13 cellular contexts compared by ENCODE assay signal in genomic region chr1:36482724-36483388, GRCh38. TPM values are rescaled to one million over a fixed set of nuclear protein-coding genes. Genes with fewer than 3 reads are reported as not detected.
DNase-seq lines count a peak whose midpoint lies in the region; ATAC-seq, FAIRE-seq and TF ChIP-seq lines count a peak whose summit lies in the region.
"Had no signal": no experiment of that assay in that cellular context is flagged by ENCODE, and none has a peak within 500 bp of the region (broad histone marks: within the 10 kb centered on the region; RNA-seq: fewer than 3 reads in every experiment).

CSF3R (minus strand) TSS chr1:36482913; CDS start chr1:36479496, 3,417 bp downstream.

- H3K27me3 ChIP-seq in K562 (ENCODE audit: control insufficient read depth in 2 of 2, insufficient read depth in 2 of 2, low read length in 2 of 2) (no peaks in the 10 kb centered on the region), tibial nerve (peaks cover 0 to 10% of the 10 kb centered on the region in 2 donors)

- no peaks in the 10 kb centered on the region for H4K20me1 ChIP-seq in K562 (replicated peaks; ENCODE audit: control insufficient read depth, insufficient read depth, low read length)

- no peaks in the 10 kb centered on the region for H3K36me3 ChIP-seq in K562 (ENCODE audit: control insufficient read depth, insufficient read depth, low read length)
- H3K36me3 ChIP-seq in tibial nerve, result no peaks in the 10 kb centered on the region

- no TSS peak for BruUV-seq in K562 (replicated peaks; lab: Mats Ljungman, UMichigan)

- no peak for ATAC-seq in K562
- no peak for ATAC-seq in HG03342 (IDR thresholded peaks at IDR 0.05; ENCODE audit: unreplicated experiment)
- no peak for ATAC-seq in GM21515 (IDR thresholded peaks at IDR 0.05; ENCODE audit: unreplicated experiment)
- ATAC-seq in GM21825 (IDR thresholded peaks at IDR 0.05; ENCODE audit: unreplicated experiment), result no peak
- ATAC-seq: CD8-positive, alpha-beta T cell had no signal

- 45% methylated on average over 13 of the region's 13 CpGs for WGBS in K562 (ENCODE audit: insufficient coverage, low coverage, missing lambda C conversion rate)
- WGBS in tibial nerve, 2 donors, result 43 to 49% methylated on average over 12 to 13 of the region's 13 CpGs

- peak within 1 kb of the TSS; percentile 4 to 85; a peak in 3 of 4 replicates for H3K9ac ChIP-seq in K562 (ENCODE audit: insufficient read depth in 1 of 2, low read depth in 2 of 2, low read length in 2 of 2)
- H3K9ac ChIP-seq: GM23248 had no signal

- H3K27ac ChIP-seq in K562 (ENCODE audit: extremely low read depth, low read depth, low read length) (peak within 1 kb of the TSS; percentile 1; the same call in 2 of the 3 replicates), tibial nerve (peak within 1 kb of the TSS in 1 of 4 donors; percentile 50)
- H3K27ac ChIP-seq: GM23248 had no signal

- peak within 1 kb of the TSS; percentile 48 for H3K4me2 ChIP-seq in K562 (ENCODE audit: insufficient read depth, low read length)

- TF ChIP-seq POLR2A in K562 (conservative IDR thresholded peaks at IDR 0.05) (no peak), tibial nerve (IDR thresholded peaks at IDR 0.05) (no peak)

- intact Hi-C loops in K562 (cut with micrococcal nuclease), result no loop called here

- H3K4me3 ChIP-seq in K562 (no peak within 1 kb of the TSS), tibial nerve (peak within 1 kb of the TSS in 3 of 4 donors; percentile 0 to 32 (median 9))
- H3K4me3 ChIP-seq: GM23248 had no signal

- H3K4me1 ChIP-seq in K562 (replicated peaks in 1 of 2; ENCODE audit: control insufficient read depth in 2 of 2, insufficient read depth in 2 of 2, low read length in 2 of 2), result peaks cover 27 to 39% of the 10 kb centered on the region in 2 experiments
- peaks cover 0 to 13% (median 0%) of the 10 kb centered on the region in 4 donors for H3K4me1 ChIP-seq in tibial nerve

- CTCF ChIA-PET in K562 (lab: Yijun Ruan, JAX; ENCODE audit: low intra/inter-chr PET ratio), result no interaction called here

- peak within 1 kb of the TSS; percentile 89 for H2AFZ ChIP-seq in K562 (ENCODE audit: low read depth, low read length)
- H2AFZ ChIP-seq: GM23248 had no signal

- DNase-seq in activated effector memory CD4-positive, alpha-beta T cell treated with anti-CD3 and anti-CD28 coated beads, Interleukin-2, amount 50 U/mL, for 16 hours, result peak; percentile 51
- DNase-seq in activated effector memory CD4-positive, alpha-beta T cell treated with Interleukin-2 at 50 U/mL for 16 hours, result no peak
- no peak for DNase-seq in K562 (ENCODE audit: extremely low read depth in 1 of 4, low spot score in 3 of 4)
- DNase-seq in mesenteric fat pad (ENCODE audit: low spot score), result peak; percentile 85
- no peak for DNase-seq in tibial nerve (ENCODE audit: low spot score in 2 of 2)
- DNase-seq: CD8-positive, alpha-beta T cell; GM23248; NCI-H526 treated with DMSO at 0.1 percent for 48 hours had no signal

- POLR2A ChIA-PET in K562 (lab: Yijun Ruan, JAX), result interaction anchor here (0.9 to 2.5 kb wide), 4 partner anchors 9 to 28 kb away, joined by 3 to 14 read pairs (median 5); partner anchors contain the start of gene MRPS15

- in situ Hi-C loops in K562 (cut with MboI), result no loop called here

- H3K9me1 ChIP-seq in K562 (ENCODE audit: control insufficient read depth, insufficient read depth, low read length), result no peaks in the 10 kb centered on the region

- no peaks in the 10 kb centered on the region for H3K79me2 ChIP-seq in K562 (ENCODE audit: control insufficient read depth, insufficient read depth, low read length)

- no peak for FAIRE-seq in K562 (lab: Jason Lieb, UNC)
- FAIRE-seq: bronchial epithelial cell, GM12891 had no signal

- TF ChIP-seq RAD21 in K562 (CRISPR knock-in tag; conservative IDR thresholded peaks at IDR 0.05 in 1 of 2, IDR thresholded peaks at IDR 0.05 in 1 of 2), result no peak

- TF ChIP-seq CTCF in K562 (IDR thresholded peaks at IDR 0.05 in 2 of 3, conservative IDR thresholded peaks at IDR 0.05 in 1 of 3; ENCODE audit: insufficient read depth in 2 of 3, low read depth in 1 of 3, low read length in 3 of 3) (no peak), tibial nerve (IDR thresholded peaks at IDR 0.05) (no peak)

- H3K9me3 ChIP-seq in K562 (replicated peaks; ENCODE audit: control insufficient read depth, insufficient read depth, low read depth, low read length) (no peaks in the 10 kb centered on the region), tibial nerve (no peaks in the 10 kb centered on the region)

- no peak for TF ChIP-seq EP300 in K562 (IDR thresholded peaks at IDR 0.05; ENCODE audit: low read length)
- TF ChIP-seq EP300 in tibial nerve (IDR thresholded peaks at IDR 0.05), result no peak

TF ChIP-seq in K562, 482 proteins besides CTCF, POLR2A, EP300 and RAD21 (continues in another document):
- TF ChIP-seq ZBTB1 (CRISPR knock-in tag; IDR thresholded peaks at IDR 0.05; ENCODE audit: borderline replicate concordance, low read depth) (no peak), TCFL5 (CRISPR knock-in tag; conservative IDR thresholded peaks at IDR 0.05) (no peak), NCOA1 (IDR thresholded peaks at IDR 0.05; ENCODE audit: low read depth) (no peak), EHMT2 (IDR thresholded peaks at IDR 0.05) (no peak), CREB5 (CRISPR knock-in tag; IDR thresholded peaks at IDR 0.05) (no peak), ZMIZ1 (IDR thresholded peaks at IDR 0.05; ENCODE audit: low read depth in 2 of 2, low read length in 2 of 2) (no peak)

RNA-seq across cellular contexts. Expression of gene CSF3R, which starts in this region (rescaled TPM):
- 2.6 and 2.7 TPM in 2 replicates for total RNA-seq in K562 (2011; cell fraction: chromatin; rRNA removed; ENCODE audit: low replicate concordance)
- 1.5 and 2.0 TPM in 2 replicates for total RNA-seq in K562 (2011; cell fraction: nucleolus; rRNA removed)
- 0.95 and 1.7 TPM in 2 replicates for total RNA-seq in K562 (2011; cell fraction: nucleoplasm; rRNA removed)
- total RNA-seq in K562 (2014; rRNA removed) (0.32 and 0.78 TPM in 2 replicates), K562 (2014; rRNA removed; fragmentation: Illumina TruSeq; extraction: Trizol) (0.03 and 0.22 TPM in 2 replicates), K562 (2015; rRNA removed; fragmentation: Illumina TruSeq; extraction: Trizol) (0.54 and 0.79 TPM in 2 replicates), K562 (2021) (0.25 and 0.71 TPM in 2 replicates), mesenteric fat pad (82.0 TPM), tibial nerve (10 to 100 TPM; 12.5 to 27.8 (median 19.8) TPM)
- polyA plus RNA-seq in K562 (2011; rRNA removed) (0.21 and 0.57 TPM in 2 replicates), K562 (2014; fragmentation: Illumina TruSeq; extraction: Trizol) (0.40 and 0.48 TPM in 2 replicates), K562 (2014; fragmentation: Nextera tagmentation; extraction: Ambion mirVana) (under 1 TPM in 1 of 2 experiments, not detected in 1; 0.21 TPM), K562 (2014; rRNA removed) (0.50 and 0.86 TPM in 2 replicates)
- 0.18 and 0.35 TPM in 2 replicates for polyA plus RNA-seq in K562 (2011; cell fraction: cytosol; rRNA removed)
- 1.3 and 1.6 TPM in 2 replicates for polyA plus RNA-seq in K562 (2011; cell fraction: nucleus; rRNA removed)
- 0.92 and 13.0 TPM in 2 replicates for polyA plus RNA-seq in K562 (2012)
- 0.25 and 0.36 TPM in 2 replicates for polyA minus RNA-seq in K562 (2011; rRNA and poly(A)+ RNA removed)
- not detected in 2 replicates for polyA minus RNA-seq in K562 (2011; cell fraction: cytosol; rRNA and poly(A)+ RNA removed)
- 0.78 and 1.3 TPM in 2 replicates for polyA minus RNA-seq in K562 (2011; cell fraction: nucleus; rRNA and poly(A)+ RNA removed)
- total RNA-seq: GM23248 had no signal
- polyA plus RNA-seq: GM23248 had no signal

Comparison
In these comparisons a context has a peak if more than half of its experiments do, and no peak if none do; other contexts are left out.
1. DNase-seq: peak in activated effector memory CD4-positive, alpha-beta T cell treated with anti-CD3 and anti-CD28 coated beads, Interleukin-2, amount 50 U/mL, for 16 hours (single experiment) and mesenteric fat pad (single experiment); none in activated effector memory CD4-positive, alpha-beta T cell treated with Interleukin-2 at 50 U/mL for 16 hours (single experiment), K562 (0 of 4) and tibial nerve (0 of 2).